ENCODE assay signal across 32 cellular contexts in genomic region chr16:55825115-55825728, GRCh38. TPM values are rescaled to one million over a fixed set of nuclear protein-coding genes. Genes with fewer than 3 reads are reported as not detected.
"Had no signal": no experiment of that assay in that cellular context is flagged by ENCODE, and none has a peak within 500 bp of the region (broad histone marks: within the 10 kb centered on the region; RNA-seq: fewer than 3 reads in every experiment).

No MANE protein-coding gene starts in this region.

- H3K4me3 ChIP-seq: esophagus squamous epithelium, heart right ventricle, neural progenitor cell, prostate gland, right atrium auricular region, smooth muscle cell, suprapubic skin, transverse colon had no signal

- H3K4me3 Mint-ChIP-seq: immature natural killer cell; naive thymus-derived CD4-positive, alpha-beta T cell; nephron; neural progenitor cell; stimulated activated naive CD8-positive, alpha-beta T cell treated with anti-CD3 and anti-CD28 coated beads, Interleukin-15, amount 100 ng/mL, for 72 hours had no signal

- H3K27ac Mint-ChIP-seq: immature natural killer cell; naive thymus-derived CD4-positive, alpha-beta T cell; nephron; neural progenitor cell had no signal

- H3K4me1 Mint-ChIP-seq: immature natural killer cell; naive thymus-derived CD4-positive, alpha-beta T cell; nephron; neural progenitor cell; stimulated activated naive CD8-positive, alpha-beta T cell treated with anti-CD3 and anti-CD28 coated beads, Interleukin-15, amount 100 ng/mL, for 72 hours had no signal

- H3K27me3 ChIP-seq: right atrium auricular region, transverse colon had no signal

- H3K36me3 ChIP-seq: esophagus squamous epithelium, heart right ventricle, neural progenitor cell, prostate gland, right atrium auricular region, suprapubic skin, transverse colon had no signal

- H3K9me3 Mint-ChIP-seq: immature natural killer cell; nephron; neural progenitor cell; stimulated activated naive CD8-positive, alpha-beta T cell treated with anti-CD3 and anti-CD28 coated beads, Interleukin-15, amount 100 ng/mL, for 72 hours had no signal

- H2AFZ ChIP-seq: neural progenitor cell had no signal

- H3K36me3 Mint-ChIP-seq: immature natural killer cell; naive thymus-derived CD4-positive, alpha-beta T cell; neural progenitor cell had no signal

- ATAC-seq: heart right ventricle; naive thymus-derived CD4-positive, alpha-beta T cell; sciatic nerve; stimulated activated naive CD8-positive, alpha-beta T cell treated with anti-CD3 and anti-CD28 coated beads, Interleukin-15, amount 100 ng/mL, for 72 hours had no signal

- FAIRE-seq: colon, endometrium, kidney had no signal

- H3K4me1 ChIP-seq: esophagus squamous epithelium, heart right ventricle, neural progenitor cell, prostate gland, right atrium auricular region, suprapubic skin, transverse colon had no signal

- H3K4me2 ChIP-seq: neural progenitor cell, smooth muscle cell had no signal

- H3K9ac ChIP-seq: neural progenitor cell had no signal

- DNase-seq: dermis blood vessel endothelial cell; effector memory CD4-positive, alpha-beta T cell; erythroblast; esophagus squamous epithelium; foreskin melanocyte; glutamatergic neuron; heart right ventricle; hippocampal formation; immature natural killer cell; kidney; mesendoderm; midbrain; naive thymus-derived CD4-positive, alpha-beta T cell; stimulated activated CD4-positive, alpha-beta T cell treated with anti-CD3 and anti-CD28 coated beads, Interleukin-12 subunit alpha, Interleukin-12 subunit beta, amount 100 ng/mL, for 4 hours; stimulated activated CD4-positive, alpha-beta T cell treated with anti-CD3 and anti-CD28 coated beads, Interleukin-1b, Interleukin-23, amount 100 ng/mL, for 48 hours; stimulated activated CD4-positive, alpha-beta T cell treated with anti-CD3 and anti-CD28 coated beads, Interleukin-4, amount 100 ng/mL, for 1 hour; stimulated activated CD8-positive, alpha-beta memory T cell treated with anti-CD3 and anti-CD28 coated beads, Interleukin-4, amount 100 ng/mL, for 48 hours; stimulated activated naive CD4-positive, alpha-beta T cell; stimulated activated naive CD8-positive, alpha-beta T cell treated with anti-CD3 and anti-CD28 coated beads, Interleukin-15, amount 100 ng/mL, for 72 hours; transverse colon had no signal

- H3K27ac ChIP-seq: esophagus squamous epithelium, heart right ventricle, neural progenitor cell, prostate gland, right atrium auricular region, suprapubic skin, transverse colon had no signal

- H3K9me3 ChIP-seq: esophagus squamous epithelium, heart right ventricle, prostate gland, right atrium auricular region, suprapubic skin, transverse colon had no signal

RNA-seq across cellular contexts. Expression of gene CES1, which starts 7.7 kb away (rescaled TPM):
- total RNA-seq: smooth muscle cell had no signal
- polyA plus RNA-seq: naive thymus-derived CD4-positive, alpha-beta T cell had no signal

RNA-seq across cellular contexts. Expression of gene CES5A, which starts 50.0 kb away (rescaled TPM):
- total RNA-seq: dermis blood vessel endothelial cell; esophagus squamous epithelium; kidney; lung microvascular endothelial cell; naive thymus-derived CD4-positive, alpha-beta T cell; osteoblast; prostate gland; right atrium auricular region; sciatic nerve; smooth muscle cell; transverse colon; urinary bladder had no signal
- polyA plus RNA-seq: immature natural killer cell; naive thymus-derived CD4-positive, alpha-beta T cell; smooth muscle cell; urinary bladder had no signal
